1 cellular context compared by ENCODE assay signal in genomic region chr12:69623970-69624369, GRCh38.
A peak's percentile ranks its signal among the peaks of the same experiment; 100 is the strongest.
TF ChIP-seq lines count a peak whose summit lies in the region.

No MANE protein-coding gene starts in this region.

TF ChIP-seq in K562, 482 proteins besides CTCF, POLR2A, EP300 and RAD21 (continued from another document and continues in another):
- 0 out of 2 replicates have a peak, but pooled peaks have one; percentile 16 for TF ChIP-seq RREB1 (CRISPR knock-in tag; IDR thresholded peaks at IDR 0.05)
- TF ChIP-seq HMGXB4 (CRISPR knock-in tag; IDR thresholded peaks at IDR 0.05): no peak
- no peak for TF ChIP-seq DLX4 (CRISPR knock-in tag; IDR thresholded peaks at IDR 0.05)
- TF ChIP-seq HES1 (IDR thresholded peaks at IDR 0.05; ENCODE audit: low read depth): peak; percentile 99
- TF ChIP-seq KLF1 (tag; IDR thresholded peaks at IDR 0.05): no peak
- peak; percentile 73 for TF ChIP-seq ATF7 (IDR thresholded peaks at IDR 0.05)
- no peak for TF ChIP-seq COPS2 (conservative IDR thresholded peaks at IDR 0.05)
- no peak for TF ChIP-seq SAFB (IDR thresholded peaks at IDR 0.05; ENCODE audit: borderline replicate concordance, low read depth, low read length)
- TF ChIP-seq ELF4 (CRISPR knock-in tag; IDR thresholded peaks at IDR 0.05): peak; percentile 38; the same call in 1 of the 2 replicates
- peak; percentile 32; the same call in 1 of the 2 replicates for TF ChIP-seq PKNOX1 (IDR thresholded peaks at IDR 0.05)
- TF ChIP-seq MITF (IDR thresholded peaks at IDR 0.05): peak; percentile 99
- no peak for TF ChIP-seq RBM17 (IDR thresholded peaks at IDR 0.05; ENCODE audit: borderline replicate concordance, low read depth, low read length)
- TF ChIP-seq MTA2 (IDR thresholded peaks at IDR 0.05; ENCODE audit: low read depth): peak; percentile 97
- TF ChIP-seq GABPB1 (CRISPR knock-in tag; IDR thresholded peaks at IDR 0.05): no peak
- TF ChIP-seq SNIP1 (IDR thresholded peaks at IDR 0.05; ENCODE audit: low read depth): no peak
- no peak for TF ChIP-seq PRMT5 (CRISPR knock-in tag; IDR thresholded peaks at IDR 0.05)
- no peak for TF ChIP-seq SRF (CRISPR knock-in tag; IDR thresholded peaks at IDR 0.05)
- TF ChIP-seq CBFA2T3 (IDR thresholded peaks at IDR 0.05): peak; percentile 100
- peak; percentile 76; the same call in 1 of the 2 replicates for TF ChIP-seq KDM2B (CRISPR knock-in tag; IDR thresholded peaks at IDR 0.05)
- no peak for TF ChIP-seq PHF20 (IDR thresholded peaks at IDR 0.05; ENCODE audit: partially characterized antibody)
- TF ChIP-seq OTX1 (CRISPR knock-in tag; IDR thresholded peaks at IDR 0.05): no peak
- peak; percentile 75 for TF ChIP-seq MBD2 (IDR thresholded peaks at IDR 0.05; ENCODE audit: borderline replicate concordance, low read depth)
- no peak for TF ChIP-seq ILK (tag; IDR thresholded peaks at IDR 0.05; ENCODE audit: borderline replicate concordance, low read depth)
- TF ChIP-seq ZNF224 (CRISPR knock-in tag; IDR thresholded peaks at IDR 0.05): no peak
- TF ChIP-seq ZNF407 (IDR thresholded peaks at IDR 0.05; ENCODE audit: low read depth): no peak
- TF ChIP-seq MCM5 (IDR thresholded peaks at IDR 0.05; ENCODE audit: low read depth): no peak
- no peak; the same call in 1 of the 2 replicates for TF ChIP-seq HINFP (tag; conservative IDR thresholded peaks at IDR 0.05; ENCODE audit: low read depth)
- TF ChIP-seq TCFL5 (CRISPR knock-in tag; conservative IDR thresholded peaks at IDR 0.05): no peak; the same call in 1 of the 2 replicates
- TF ChIP-seq CCAR2 (IDR thresholded peaks at IDR 0.05; ENCODE audit: low read depth, low read length): no peak
- TF ChIP-seq MYBL2 (IDR thresholded peaks at IDR 0.05; ENCODE audit: low read depth): no peak; the same call in 1 of the 2 replicates
- TF ChIP-seq MYBL2 (CRISPR knock-in tag; IDR thresholded peaks at IDR 0.05; ENCODE audit: borderline replicate concordance): no peak
- TF ChIP-seq BCOR (IDR thresholded peaks at IDR 0.05): peak; percentile 96
- no peak for TF ChIP-seq ZNF316 (IDR thresholded peaks at IDR 0.05)
- TF ChIP-seq MCM3 (IDR thresholded peaks at IDR 0.05): no peak
- TF ChIP-seq ZNF586 (CRISPR knock-in tag; conservative IDR thresholded peaks at IDR 0.05): no peak
- no peak for TF ChIP-seq ZNF121 (CRISPR knock-in tag; conservative IDR thresholded peaks at IDR 0.05)
- TF ChIP-seq NEUROD1 (IDR thresholded peaks at IDR 0.05; ENCODE audit: borderline replicate concordance, low read depth, low read length, partially characterized antibody): no peak
- TF ChIP-seq TFE3 (CRISPR knock-in tag; IDR thresholded peaks at IDR 0.05): peak; percentile 63
- TF ChIP-seq MAFG (tag; conservative IDR thresholded peaks at IDR 0.05): 0 out of 2 replicates have a peak, but pooled peaks have one; percentile 12
- TF ChIP-seq HDAC1 (IDR thresholded peaks at IDR 0.05): peak; percentile 68 to 89; a peak in 3 of 4 replicates
